2 cellular contexts compared by ENCODE assay signal in the genomic region with DNA sequence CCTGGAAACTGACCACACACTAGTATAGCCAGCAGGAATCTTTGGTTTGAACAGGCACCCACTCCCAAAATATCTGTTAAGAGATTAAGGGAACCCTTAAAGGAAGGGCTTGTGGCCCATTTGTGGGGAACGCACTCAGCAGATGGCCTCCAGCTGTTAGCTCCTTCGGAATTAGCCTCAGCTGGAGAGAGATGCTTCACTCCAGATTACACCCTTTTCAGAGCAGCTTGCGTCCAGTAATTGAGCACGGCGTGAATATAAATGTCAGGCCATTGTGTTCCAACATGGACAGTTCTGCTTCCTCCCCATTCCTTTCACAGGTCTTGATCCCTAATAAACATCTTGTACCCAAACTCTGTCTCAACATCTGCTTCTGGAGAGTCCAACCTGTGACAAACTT.
TF ChIP-seq lines count a peak whose summit lies in the region.

No MANE protein-coding gene starts in this region.

TF ChIP-seq in GM23338, 12 proteins besides CTCF, POLR2A, EP300 and RAD21 (continued from another document):
- no peak for TF ChIP-seq ZNF331 (CRISPR knock-in tag; IDR thresholded peaks at IDR 0.05; ENCODE audit: low read depth)
TF ChIP-seq in GM23338: peak in this region for 0.

TF ChIP-seq in HepG2, 621 proteins besides CTCF, POLR2A, EP300 and RAD21 (continued from another document):
- TF ChIP-seq, protein P1, sequence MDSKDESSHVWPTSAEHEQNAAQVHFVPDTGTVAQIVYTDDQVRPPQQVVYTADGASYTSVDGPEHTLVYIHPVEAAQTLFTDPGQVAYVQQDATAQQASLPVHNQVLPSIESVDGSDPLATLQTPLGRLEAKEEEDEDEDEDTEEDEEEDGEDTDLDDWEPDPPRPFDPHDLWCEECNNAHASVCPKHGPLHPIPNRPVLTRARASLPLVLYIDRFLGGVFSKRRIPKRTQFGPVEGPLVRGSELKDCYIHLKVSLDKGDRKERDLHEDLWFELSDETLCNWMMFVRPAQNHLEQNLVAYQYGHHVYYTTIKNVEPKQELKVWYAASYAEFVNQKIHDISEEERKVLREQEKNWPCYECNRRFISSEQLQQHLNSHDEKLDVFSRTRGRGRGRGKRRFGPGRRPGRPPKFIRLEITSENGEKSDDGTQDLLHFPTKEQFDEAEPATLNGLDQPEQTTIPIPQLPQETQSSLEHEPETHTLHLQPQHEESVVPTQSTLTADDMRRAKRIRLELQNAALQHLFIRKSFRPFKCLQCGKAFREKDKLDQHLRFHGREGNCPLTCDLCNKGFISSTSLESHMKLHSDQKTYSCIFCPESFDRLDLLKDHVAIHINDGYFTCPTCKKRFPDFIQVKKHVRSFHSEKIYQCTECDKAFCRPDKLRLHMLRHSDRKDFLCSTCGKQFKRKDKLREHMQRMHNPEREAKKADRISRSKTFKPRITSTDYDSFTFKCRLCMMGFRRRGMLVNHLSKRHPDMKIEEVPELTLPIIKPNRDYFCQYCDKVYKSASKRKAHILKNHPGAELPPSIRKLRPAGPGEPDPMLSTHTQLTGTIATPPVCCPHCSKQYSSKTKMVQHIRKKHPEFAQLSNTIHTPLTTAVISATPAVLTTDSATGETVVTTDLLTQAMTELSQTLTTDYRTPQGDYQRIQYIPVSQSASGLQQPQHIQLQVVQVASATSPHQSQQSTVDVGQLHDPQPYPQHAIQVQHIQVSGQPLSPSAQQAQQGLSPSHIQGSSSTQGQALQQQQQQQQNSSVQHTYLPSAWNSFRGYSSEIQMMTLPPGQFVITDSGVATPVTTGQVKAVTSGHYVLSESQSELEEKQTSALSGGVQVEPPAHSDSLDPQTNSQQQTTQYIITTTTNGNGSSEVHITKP (CRISPR knock-in tag; IDR thresholded peaks at IDR 0.05; ENCODE audit: low read depth), result no peak
- TF ChIP-seq MIER2 (CRISPR knock-in tag; IDR thresholded peaks at IDR 0.05), result no peak
- no peak for TF ChIP-seq MXI1 (IDR thresholded peaks at IDR 0.05; ENCODE audit: borderline replicate concordance, low read depth, low read length)
- TF ChIP-seq NR2F6 (IDR thresholded peaks at IDR 0.05), result no peak
- no peak for TF ChIP-seq NR2F6 (CRISPR knock-in tag; IDR thresholded peaks at IDR 0.05)
- TF ChIP-seq ZFY (CRISPR knock-in tag; IDR thresholded peaks at IDR 0.05), result no peak
TF ChIP-seq in HepG2: peak in this region for 0.
